12 cellular contexts compared by ENCODE assay signal in genomic region chr4:8439168-8439567, GRCh38. TPM values are rescaled to one million over a fixed set of nuclear protein-coding genes. Genes with fewer than 3 reads are reported as not detected.
DNase-seq lines count a peak whose midpoint lies in the region; ATAC-seq and TF ChIP-seq lines count a peak whose summit lies in the region.
"Had no signal": no experiment of that assay in that cellular context is flagged by ENCODE, and none has a peak within 500 bp of the region (broad histone marks: within the 10 kb centered on the region; RNA-seq: fewer than 3 reads in every experiment).

No MANE protein-coding gene starts in this region.

- ATAC-seq in activated T-cell treated with anti-CD3 and anti-CD28 coated beads, Interleukin-2, amount 50 U/mL, for 4 hours = no peak
- ATAC-seq in left lung (no peak), HG03196 (IDR thresholded peaks at IDR 0.05; ENCODE audit: unreplicated experiment) (no peak)

- H3K4me3 ChIP-seq in left lung = peak overlapping the region in 1 of 2 donors; percentile 100
- no peak overlapping the region for H3K4me3 ChIP-seq in tibial artery

- no peaks in the 10 kb centered on the region for H3K9me3 ChIP-seq in left lung
- no peaks in the 10 kb centered on the region for H3K9me3 ChIP-seq in tibial artery

- H3K36me3 Mint-ChIP-seq in activated T-cell treated with anti-CD3 and anti-CD28 coated beads, Interleukin-2, amount 50 U/mL, for 4 hours (ENCODE audit: insufficient read depth) = peaks cover 2% of the 10 kb centered on the region
- no peaks in the 10 kb centered on the region for H3K36me3 Mint-ChIP-seq in activated naive CD8-positive, alpha-beta T cell

- peak overlapping the region; percentile 94 to 97 for H3K27ac ChIP-seq in left lung
- peak overlapping the region; percentile 83 to 87 for H3K27ac ChIP-seq in tibial artery

- DNase-seq in activated T-cell treated with anti-CD3 and anti-CD28 coated beads, Interleukin-2, amount 50 U/mL, for 4 hours = no peak
- DNase-seq in activated T-cell treated with anti-CD3 and anti-CD28 coated beads, Interleukin-2, amount 50 U/mL, for 1 hour = no peak
- DNase-seq in left lung (no peak), tibial artery (no peak), NCI-H1092 treated with DMSO at 0.1 percent for 48 hours (lab: John Stamatoyannopoulos, UW) (no peak), COR-L47 (lab: John Stamatoyannopoulos, UW) (no peak)
- DNase-seq: C1 segment of cervical spinal cord, head of caudate nucleus, NCI-H510A treated with DMSO at 0.1 percent for 48 hours, small intestine had no signal

- H3K4me3 Mint-ChIP-seq in activated T-cell treated with anti-CD3 and anti-CD28 coated beads, Interleukin-2, amount 50 U/mL, for 4 hours = peak overlapping the region; percentile 32
- H3K4me3 Mint-ChIP-seq in activated naive CD8-positive, alpha-beta T cell = peak overlapping the region; percentile 97

- peaks cover 87% of the 10 kb centered on the region for H3K4me1 Mint-ChIP-seq in activated T-cell treated with anti-CD3 and anti-CD28 coated beads, Interleukin-2, amount 50 U/mL, for 4 hours (ENCODE audit: low read depth)
- H3K4me1 Mint-ChIP-seq in activated naive CD8-positive, alpha-beta T cell (ENCODE audit: low read depth) = peaks cover 80% of the 10 kb centered on the region

- H3K9me3 Mint-ChIP-seq in activated T-cell treated with anti-CD3 and anti-CD28 coated beads, Interleukin-2, amount 50 U/mL, for 4 hours = no peaks in the 10 kb centered on the region
- H3K9me3 Mint-ChIP-seq in activated naive CD8-positive, alpha-beta T cell (ENCODE audit: low read depth) = no peaks in the 10 kb centered on the region

- H3K36me3 ChIP-seq in left lung (no peaks in the 10 kb centered on the region), tibial artery (no peaks in the 10 kb centered on the region)

- H3K4me1 ChIP-seq in left lung (peaks cover 35 to 79% of the 10 kb centered on the region in 2 donors), tibial artery (peaks cover 0 to 51% (median 39%) of the 10 kb centered on the region in 4 donors)

- intact Hi-C loops in left lung (cut with DNase I) (no loop called here), tibial artery (cut with DNase I; ENCODE audit: low total_unique reads) (no loop called here)

- H3K27me3 ChIP-seq in left lung (no peaks in the 10 kb centered on the region), tibial artery (no peaks in the 10 kb centered on the region)

- peak overlapping the region; percentile 55 for H3K27ac Mint-ChIP-seq in activated naive CD8-positive, alpha-beta T cell

- TF ChIP-seq CTCF in left lung (IDR thresholded peaks at IDR 0.05) = no peak
- TF ChIP-seq CTCF in tibial artery (IDR thresholded peaks at IDR 0.05) = no peak

- no peaks in the 10 kb centered on the region for H3K27me3 Mint-ChIP-seq in activated T-cell treated with anti-CD3 and anti-CD28 coated beads, Interleukin-2, amount 50 U/mL, for 4 hours (ENCODE audit: low read depth)
- no peaks in the 10 kb centered on the region for H3K27me3 Mint-ChIP-seq in activated naive CD8-positive, alpha-beta T cell

RNA-seq across cellular contexts. Expression of gene ACOX3, which starts 1.4 kb away (rescaled TPM):
- total RNA-seq in activated T-cell treated with anti-CD3 and anti-CD28 coated beads, Interleukin-2, amount 50 U/mL, for 4 hours = 10 to 100 TPM; 20.1 to 35.8 (median 20.6) TPM
- 10 to 100 TPM; 22.5 to 31.7 TPM for total RNA-seq in left lung

RNA-seq across cellular contexts. Expression of gene TRMT44, which starts 1.4 kb away (rescaled TPM):
- 10 to 100 TPM; 35.7 to 41.5 (median 41.0) TPM for total RNA-seq in activated T-cell treated with anti-CD3 and anti-CD28 coated beads, Interleukin-2, amount 50 U/mL, for 4 hours
- 10 to 100 TPM; 15.0 to 18.7 TPM for total RNA-seq in left lung
